Comparison of ENCODE assay signal across 9 cellular contexts in genomic region chr4:128385683-128386304, GRCh38.
DNase-seq lines count a peak whose midpoint lies in the region; ATAC-seq, FAIRE-seq and TF ChIP-seq lines count a peak whose summit lies in the region.
"Had no signal": no experiment of that assay in that cellular context is flagged by ENCODE, and none has a peak within 500 bp of the region (broad histone marks: within the 10 kb centered on the region; RNA-seq: fewer than 3 reads in every experiment).

No MANE protein-coding gene starts in this region.

- H3K4me3 ChIP-seq in heart left ventricle (no peak overlapping the region), thoracic aorta (no peak overlapping the region)

- H3K27ac Mint-ChIP-seq in immature natural killer cell: no peak overlapping the region

- H3K4me1 ChIP-seq in heart left ventricle: peaks cover 0 to 45% (median 26%) of the 10 kb centered on the region in 12 donors
- H3K4me1 ChIP-seq in thoracic aorta (ENCODE audit: control insufficient read depth in 1 of 2, low read depth in 2 of 2): peaks cover 7 to 29% of the 10 kb centered on the region in 2 donors

- H3K9me3 Mint-ChIP-seq in immature natural killer cell: no peaks in the 10 kb centered on the region

- peak in 1 of 4 donors; percentile 33 for ATAC-seq in heart left ventricle
- no peak for ATAC-seq in thoracic aorta (ENCODE audit: insufficient number of reproducible peaks, low FRiP score, low read depth)

- H3K4me1 Mint-ChIP-seq in immature natural killer cell: no peaks in the 10 kb centered on the region

- no peaks in the 10 kb centered on the region for H3K36me3 Mint-ChIP-seq in immature natural killer cell

- H3K9me3 ChIP-seq in heart left ventricle: no peaks in the 10 kb centered on the region
- H3K9me3 ChIP-seq in thoracic aorta: no peaks in the 10 kb centered on the region

- H3K27me3 Mint-ChIP-seq in immature natural killer cell (ENCODE audit: low read depth in 3 of 3): peaks cover 0 to 5% (median 0%) of the 10 kb centered on the region in 3 donors

- TF ChIP-seq POLR2A in heart left ventricle (IDR thresholded peaks at IDR 0.05): no peak

- no peak overlapping the region for H3K4me3 Mint-ChIP-seq in immature natural killer cell

- WGBS in heart left ventricle, 4 donors: 34 to 62% (median 49%) methylated on average over 3 of the region's 3 CpGs

- H3K27ac ChIP-seq in heart left ventricle (peak overlapping the region; percentile 66 to 92 (median 82)), thoracic aorta (peak overlapping the region; percentile 51 to 58)

- DNase-seq in DMS 273 (lab: John Stamatoyannopoulos, UW; ENCODE audit: unreplicated experiment) (peak; percentile 37), DMS 273 treated with DMSO at 0.1 percent for 48 hours (lab: John Stamatoyannopoulos, UW) (no peak), RCC 7860 (ENCODE audit: low spot score) (peak; percentile 67), heart left ventricle (no peak), thoracic aorta (ENCODE audit: low spot score) (no peak), inferior parietal cortex (ENCODE audit: extremely low spot score) (no peak), NCI-H2107 treated with DMSO at 0.1 percent for 48 hours (lab: John Stamatoyannopoulos, UW; ENCODE audit: unreplicated experiment) (no peak), immature natural killer cell (no peak)

- intact Hi-C loops in heart left ventricle (cut with DNase I): loop anchor here in 5 of 10 donors (2.0 to 10.0 kb wide), 6 partner anchors 41 to 169 kb away; partner anchors contain the start of gene PGRMC2 (in 3 of the 5)

- FAIRE-seq in RCC 7860 (lab: Jason Lieb, UNC): peak; percentile 54
- FAIRE-seq: A204.1 had no signal

- H3K36me3 ChIP-seq in heart left ventricle (no peaks in the 10 kb centered on the region), thoracic aorta (no peaks in the 10 kb centered on the region)

- TF ChIP-seq CTCF in heart left ventricle (IDR thresholded peaks at IDR 0.05): peak in 1 of 12 donors; percentile 19
- no peak for TF ChIP-seq CTCF in thoracic aorta (IDR thresholded peaks at IDR 0.05)

- no peaks in the 10 kb centered on the region for H3K27me3 ChIP-seq in heart left ventricle
- H3K27me3 ChIP-seq in thoracic aorta (replicated peaks; ENCODE audit: insufficient read depth): no peaks in the 10 kb centered on the region

Comparison
In these comparisons a context has a peak if more than half of its experiments do, and no peak if none do; other contexts are left out.
1. DNase-seq: peak in DMS 273 (single experiment) and RCC 7860 (single experiment); none in DMS 273 treated with DMSO at 0.1 percent for 48 hours (single experiment), heart left ventricle (0 of 5), thoracic aorta (single experiment), inferior parietal cortex (single experiment), NCI-H2107 treated with DMSO at 0.1 percent for 48 hours (single experiment) and immature natural killer cell (0 of 3).